ENCODE assay signal across 1 cellular context in genomic region chr1:43513471-43514173, GRCh38.
TF ChIP-seq lines count a peak whose summit lies in the region.

No MANE protein-coding gene starts in this region.

TF ChIP-seq in K562, 482 proteins besides CTCF, POLR2A, EP300 and RAD21:
- TF ChIP-seq RBM39 (optimal IDR thresholded peaks at IDR 0.05; ENCODE audit: low read depth, low read length) (no peak), ZNF644 (tag; IDR thresholded peaks at IDR 0.05; ENCODE audit: low read depth) (no peak), DACH1 (IDR thresholded peaks at IDR 0.05; ENCODE audit: partially characterized antibody) (no peak), ZNF121 (CRISPR knock-in tag; conservative IDR thresholded peaks at IDR 0.05) (peak; percentile 62), ZC3H11A (IDR thresholded peaks at IDR 0.05; ENCODE audit: low read depth, low read length) (no peak), CC2D1A (IDR thresholded peaks at IDR 0.05) (no peak)
- TF ChIP-seq, protein P1, sequence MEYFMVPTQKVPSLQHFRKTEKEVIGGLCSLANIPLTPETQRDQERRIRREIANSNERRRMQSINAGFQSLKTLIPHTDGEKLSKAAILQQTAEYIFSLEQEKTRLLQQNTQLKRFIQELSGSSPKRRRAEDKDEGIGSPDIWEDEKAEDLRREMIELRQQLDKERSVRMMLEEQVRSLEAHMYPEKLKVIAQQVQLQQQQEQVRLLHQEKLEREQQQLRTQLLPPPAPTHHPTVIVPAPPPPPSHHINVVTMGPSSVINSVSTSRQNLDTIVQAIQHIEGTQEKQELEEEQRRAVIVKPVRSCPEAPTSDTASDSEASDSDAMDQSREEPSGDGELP (CRISPR knock-in tag; IDR thresholded peaks at IDR 0.05; ENCODE audit: borderline replicate concordance) = no peak
